Comparison of ENCODE assay signal across 25 cellular contexts in the genomic region with DNA sequence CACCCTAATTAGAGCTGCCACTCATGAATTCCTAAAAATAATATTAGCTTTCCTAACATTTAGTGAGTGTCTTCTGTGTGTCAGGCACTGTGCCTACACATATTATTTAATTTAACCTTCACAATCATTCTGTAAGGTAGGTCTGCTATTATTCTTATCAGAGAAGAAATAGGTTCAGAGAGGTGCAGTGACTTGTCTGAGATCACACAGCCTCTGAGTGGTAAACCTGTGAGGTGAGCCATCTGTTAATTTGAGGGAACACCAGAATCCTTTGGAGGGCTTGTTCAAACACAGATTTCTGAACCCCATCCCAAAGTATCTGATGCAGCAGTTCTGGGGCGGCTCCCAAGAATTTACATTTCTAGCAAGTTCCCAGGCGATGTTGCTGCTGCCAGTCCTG. TPM values are rescaled to one million over a fixed set of nuclear protein-coding genes. Genes with fewer than 3 reads are reported as not detected.
"Had no signal": no experiment of that assay in that cellular context is flagged by ENCODE, and none has a peak within 500 bp of the region (broad histone marks: within the 10 kb centered on the region; RNA-seq: fewer than 3 reads in every experiment).

No MANE protein-coding gene starts in this region.

- H3K9ac ChIP-seq: KMS-11 had no signal

- H3K9me3 ChIP-seq: SJSA1 had no signal

- H3K4me2 ChIP-seq: KMS-11 had no signal

- DNase-seq: IMR-90, Kasumi-1, NCI-H1092, NCI-H1105 treated with DMSO at 0.1 percent for 48 hours, NCI-H1417 treated with DMSO at 0.1 percent for 48 hours, NCI-H146, NCI-H187, NCI-H2029, NCI-H2081 treated with DMSO at 0.1 percent for 48 hours, NCI-H2171, NCI-H226, NCI-H446, NCI-H510A, NCI-H524 treated with DMSO at 0.1 percent for 48 hours, NCI-H69, NCI-H774, Right ventricle myocardium superior, RPMI8226, SIG-M5 had no signal

- H3K4me1 ChIP-seq: SJSA1 had no signal

- FAIRE-seq: RCC 7860 had no signal

- H3K27ac ChIP-seq: KMS-11, SJSA1, SK-N-MC had no signal

- H3K4me3 ChIP-seq: SJSA1, SK-N-MC had no signal

- H3K36me3 ChIP-seq: SJSA1 had no signal

RNA-seq across cellular contexts. Expression of gene MSI1, which starts 49.0 kb away (rescaled TPM):
- total RNA-seq: HT-29, IMR-90, M059J, SJSA1 had no signal
- polyA plus RNA-seq: IMR-90 had no signal
